8 cellular contexts compared by ENCODE assay signal in the genomic region with DNA sequence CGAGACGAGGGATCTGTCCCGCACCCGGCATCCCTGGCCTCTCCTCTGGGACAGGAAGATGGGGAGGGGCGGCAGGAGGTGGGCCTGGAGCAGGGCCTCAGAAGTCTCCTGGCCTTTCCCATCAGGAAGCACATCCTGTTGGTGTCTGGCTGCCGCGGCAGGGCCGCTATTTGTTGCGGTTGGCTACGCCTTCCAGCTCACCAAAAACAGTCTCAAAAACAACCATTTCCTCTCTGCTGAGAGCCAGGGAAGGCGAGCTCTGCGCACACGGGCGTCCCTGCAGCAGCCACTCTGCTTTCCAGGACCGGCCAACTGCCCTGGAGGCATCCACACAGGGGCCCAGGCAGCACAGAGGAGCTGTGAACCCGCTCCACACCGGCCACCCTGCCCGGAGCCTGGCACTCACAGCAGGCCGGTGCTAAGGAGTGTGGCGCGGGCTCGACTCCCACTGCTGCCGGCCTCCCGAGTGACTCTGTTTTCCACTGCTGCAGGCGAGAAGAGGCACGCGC. TPM values are rescaled to one million over a fixed set of nuclear protein-coding genes. Genes with fewer than 3 reads are reported as not detected.
DNase-seq lines count a peak whose midpoint lies in the region; ATAC-seq and TF ChIP-seq lines count a peak whose summit lies in the region.

A gene (plus strand): TSS at position 224 of the 509 bp plus-strand sequence. CDS start 610 bp downstream, outside the sequence.

- WGBS in mesendoderm (ENCODE audit: extremely low coverage, insufficient coverage, low lambda C conversion rate): no CpG with 5 or more reads among the region's 27 CpGs

- H2AK5ac ChIP-seq in mesendoderm (ENCODE audit: low read length): no peak within 1 kb of the TSS

- no peak within 1 kb of the TSS for H2BK15ac ChIP-seq in mesendoderm (replicated peaks; ENCODE audit: low read depth)

- no peak for ATAC-seq in HG02798 (IDR thresholded peaks at IDR 0.05; ENCODE audit: poor library complexity, unreplicated experiment)
- ATAC-seq in GM21515 (IDR thresholded peaks at IDR 0.05; ENCODE audit: unreplicated experiment): no peak
- ATAC-seq in GM19397 (IDR thresholded peaks at IDR 0.05; ENCODE audit: unreplicated experiment): no peak

- DNase-seq in stimulated activated CD4-positive, alpha-beta T cell treated with anti-CD3 and anti-CD28 coated beads, Interleukin-4, amount 100 ng/mL, for 1 hour: peak; percentile 34
- DNase-seq in stimulated activated CD4-positive, alpha-beta T cell treated with anti-CD3 and anti-CD28 coated beads, Interleukin-1b, Interleukin-23, amount 100 ng/mL, for 48 hours: no peak
- peak; percentile 67 for DNase-seq in choroid plexus epithelial cell (ENCODE audit: low read depth)
- DNase-seq in mesendoderm: peak; percentile 55
- DNase-seq in vagina (ENCODE audit: extremely low spot score in 2 of 2): no peak

- H3K27me3 ChIP-seq in mesendoderm (ENCODE audit: insufficient read depth, low read length, poor library complexity) (no peaks in the 10 kb centered on the region), vagina (no peaks in the 10 kb centered on the region)

- H3K27ac ChIP-seq in mesendoderm (ENCODE audit: low read depth, low read length) (no peak within 1 kb of the TSS), vagina (peak within 1 kb of the TSS; percentile 91)

- H3K9me3 ChIP-seq in vagina: no peaks in the 10 kb centered on the region

- no peak within 1 kb of the TSS for H4K8ac ChIP-seq in mesendoderm (ENCODE audit: low read depth, low read length)

- H3K36me3 ChIP-seq in mesendoderm (ENCODE audit: control insufficient read depth, insufficient read depth, low read length): no peaks in the 10 kb centered on the region
- peaks cover 0 to 19% of the 10 kb centered on the region in 2 donors for H3K36me3 ChIP-seq in vagina

- no peak within 1 kb of the TSS for H3K4me2 ChIP-seq in mesendoderm (ENCODE audit: low read length)

- no peak within 1 kb of the TSS for H3K9ac ChIP-seq in mesendoderm (ENCODE audit: low read length)

- no peak within 1 kb of the TSS for H4K5ac ChIP-seq in mesendoderm (ENCODE audit: low read length)

- no peak for TF ChIP-seq POLR2A in vagina (IDR thresholded peaks at IDR 0.05)

- H3K79me1 ChIP-seq in mesendoderm (ENCODE audit: low read length): no peaks in the 10 kb centered on the region

- no peaks in the 10 kb centered on the region for H3K79me2 ChIP-seq in mesendoderm (ENCODE audit: control insufficient read depth, insufficient read depth, low read length)

- H3K4me3 ChIP-seq in choroid plexus epithelial cell (ENCODE audit: low read depth, low read length) (peak within 1 kb of the TSS; percentile 63), mesendoderm (ENCODE audit: low read length) (no peak within 1 kb of the TSS), vagina (peak within 1 kb of the TSS; percentile 61 to 64)

- no peak within 1 kb of the TSS for H3K18ac ChIP-seq in mesendoderm (ENCODE audit: low read length)

- H3K23ac ChIP-seq in mesendoderm (ENCODE audit: low read length): peak within 1 kb of the TSS; percentile 45

- H3K4me1 ChIP-seq in mesendoderm (ENCODE audit: control insufficient read depth, low read depth, low read length) (no peaks in the 10 kb centered on the region), vagina (peaks cover 85% of the 10 kb centered on the region)

- H3K56ac ChIP-seq in mesendoderm (ENCODE audit: low read length): peak within 1 kb of the TSS; percentile 25

- TF ChIP-seq CTCF in choroid plexus epithelial cell (conservative IDR thresholded peaks at IDR 0.05; ENCODE audit: low read depth, low read length) (no peak), vagina (IDR thresholded peaks at IDR 0.05) (no peak)

- H2BK5ac ChIP-seq in mesendoderm (ENCODE audit: low read length): no peak within 1 kb of the TSS

- no peak within 1 kb of the TSS for H2BK120ac ChIP-seq in mesendoderm (ENCODE audit: low read depth, low read length)

- H3K4ac ChIP-seq in mesendoderm (ENCODE audit: low read depth, low read length): no peak within 1 kb of the TSS

- intact Hi-C loops in vagina (cut with DNase I): loop anchor here (2.0 to 5.0 kb wide), 2 partner anchors 13 to 79 kb away; a partner anchor contains a TSS

RNA-seq across cellular contexts. Expression of the gene that starts here (rescaled TPM):
- polyA plus RNA-seq in mesendoderm (2013, experiment 1 of 2): 0.07 TPM
- polyA plus RNA-seq in mesendoderm (2013, experiment 2 of 2): 0.04 TPM
- total RNA-seq in vagina: 33.1 TPM

Comparison
In these comparisons a context has a peak if more than half of its experiments do, and no peak if none do; other contexts are left out.
1. DNase-seq: peak in stimulated activated CD4-positive, alpha-beta T cell treated with anti-CD3 and anti-CD28 coated beads, Interleukin-4, amount 100 ng/mL, for 1 hour (single experiment), choroid plexus epithelial cell (single experiment) and mesendoderm (single experiment); none in stimulated activated CD4-positive, alpha-beta T cell treated with anti-CD3 and anti-CD28 coated beads, Interleukin-1b, Interleukin-23, amount 100 ng/mL, for 48 hours (single experiment) and vagina (0 of 2).